In genomic region chr20:49924247-49924646, GRCh38 we compare ENCODE assay signal across 20 cellular contexts. TPM values are rescaled to one million over a fixed set of nuclear protein-coding genes. Genes with fewer than 3 reads are reported as not detected.
"Had no signal": no experiment of that assay in that cellular context is flagged by ENCODE, and none has a peak within 500 bp of the region (broad histone marks: within the 10 kb centered on the region; RNA-seq: fewer than 3 reads in every experiment).

No MANE protein-coding gene starts in this region.

- H3K4me1 ChIP-seq: pancreas, psoas muscle had no signal

- H3K27me3 Mint-ChIP-seq: dendritic cell treated with granulocyte-macrophage colony-stimulating factor and Interleukin-4, amounts not matched to agents 40 ng/mL and 50 ng/mL, for 4 days had no signal

- H3K4me3 Mint-ChIP-seq: central memory CD8-positive, alpha-beta T cell; dendritic cell treated with granulocyte-macrophage colony-stimulating factor and Interleukin-4, amounts not matched to agents 40 ng/mL and 50 ng/mL, for 4 days; effector memory CD8-positive, alpha-beta T cell; natural killer cell treated with Interleukin-12 subunit alpha and Interleukin-12 subunit beta and Interleukin-15 and Interleukin-18, amount 100 ng/mL, for 72 hours had no signal

- H3K27ac ChIP-seq: heart left ventricle, pancreas, psoas muscle, skin epidermis, stomach, thoracic aorta had no signal

- H3K27me3 ChIP-seq: heart left ventricle, pancreas, stomach had no signal

- H3K4me1 Mint-ChIP-seq: central memory CD8-positive, alpha-beta T cell had no signal

- DNase-seq: effector memory CD8-positive, alpha-beta T cell; heart left ventricle; hypothalamus; islet precursor cell; occipital lobe; psoas muscle; retina; stimulated activated CD4-positive, alpha-beta T cell treated with anti-CD3 and anti-CD28 coated beads, Interleukin-12 subunit alpha, Interleukin-12 subunit beta, amount 100 ng/mL, for 4 hours; stimulated activated naive CD4-positive, alpha-beta T cell; stomach; substantia nigra; trophoblast cell had no signal

- H3K36me3 Mint-ChIP-seq: natural killer cell treated with Interleukin-12 subunit alpha and Interleukin-12 subunit beta and Interleukin-15 and Interleukin-18, amount 100 ng/mL, for 72 hours had no signal

- H3K9me3 ChIP-seq: heart left ventricle, mucosa of descending colon, pancreas, psoas muscle, stomach, thoracic aorta had no signal

- H3K36me3 ChIP-seq: heart left ventricle, pancreas, stomach, thoracic aorta had no signal

- H3K9me3 Mint-ChIP-seq: central memory CD8-positive, alpha-beta T cell; dendritic cell treated with granulocyte-macrophage colony-stimulating factor and Interleukin-4, amounts not matched to agents 40 ng/mL and 50 ng/mL, for 4 days; effector memory CD8-positive, alpha-beta T cell; natural killer cell treated with Interleukin-12 subunit alpha and Interleukin-12 subunit beta and Interleukin-15 and Interleukin-18, amount 100 ng/mL, for 72 hours had no signal

- H3K27ac Mint-ChIP-seq: dendritic cell treated with granulocyte-macrophage colony-stimulating factor and Interleukin-4, amounts not matched to agents 40 ng/mL and 50 ng/mL, for 4 days; effector memory CD8-positive, alpha-beta T cell; natural killer cell treated with Interleukin-12 subunit alpha and Interleukin-12 subunit beta and Interleukin-15 and Interleukin-18, amount 100 ng/mL, for 72 hours had no signal

- H3K4me3 ChIP-seq: heart left ventricle, mucosa of descending colon, pancreas, psoas muscle, skin epidermis, stomach, thoracic aorta had no signal

RNA-seq across cellular contexts. Expression of gene SNAI1, which starts 58.5 kb away (rescaled TPM):
- total RNA-seq: frontal cortex, occipital lobe had no signal
